In the genomic region with DNA sequence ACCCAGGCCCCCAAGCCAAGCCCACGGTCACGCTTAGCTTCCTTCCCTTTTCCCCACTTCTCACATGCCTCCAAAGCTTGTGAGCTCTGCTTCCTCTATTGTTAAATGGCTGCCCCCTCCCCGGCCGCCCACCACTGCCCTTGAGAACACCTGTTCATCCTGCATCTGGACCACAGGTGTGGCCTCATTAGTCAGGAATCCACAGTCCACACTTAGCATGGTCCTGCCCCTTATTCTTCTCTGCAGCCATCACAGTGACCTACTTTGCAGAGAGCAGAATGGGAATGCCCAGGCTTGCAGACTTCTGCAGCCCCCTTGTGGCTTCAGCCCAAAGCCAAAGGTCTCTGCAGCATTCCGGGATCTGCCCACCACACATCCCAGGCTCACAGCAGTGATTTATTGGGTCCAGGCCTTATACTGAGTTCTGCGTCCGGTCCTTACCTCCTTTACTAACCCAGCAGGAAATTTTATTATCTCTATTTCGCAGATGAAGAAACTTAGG, we compare ENCODE assay signal across 13 cellular contexts.
DNase-seq lines count a peak whose midpoint lies in the region; ATAC-seq, FAIRE-seq and TF ChIP-seq lines count a peak whose summit lies in the region.
"Had no signal": no experiment of that assay in that cellular context is flagged by ENCODE, and none has a peak within 500 bp of the region (broad histone marks: within the 10 kb centered on the region; RNA-seq: fewer than 3 reads in every experiment).

No MANE protein-coding gene starts in this region.

- no peaks in the 10 kb centered on the region for H3K36me3 ChIP-seq in kidney (ENCODE audit: control insufficient read depth in 1 of 2, insufficient read depth in 2 of 2, low read length in 2 of 2)

- no peak for FAIRE-seq in kidney (lab: Jason Lieb, UNC)

- no peaks in the 10 kb centered on the region for H3K4me1 ChIP-seq in kidney (ENCODE audit: control insufficient read depth in 1 of 2, insufficient read depth in 1 of 2, low read depth in 1 of 2, low read length in 2 of 2)

- no peaks in the 10 kb centered on the region for H3K36me3 Mint-ChIP-seq in WTC11
- H3K36me3 Mint-ChIP-seq: CD8-positive, alpha-beta memory T cell had no signal

- H3K4me3 ChIP-seq in kidney (ENCODE audit: low read length in 2 of 2) = no peak overlapping the region

- POLR2A ChIA-PET in WTC11 (lab: Charles Lee) = no interaction called here

- DNase-seq in WTC11 (ENCODE audit: low spot score) = peak; percentile 32
- peak; percentile 47 for DNase-seq in kidney
- DNase-seq in superior temporal gyrus (ENCODE audit: extremely low spot score) = peak; percentile 40
- no peak for DNase-seq in inferior parietal cortex (ENCODE audit: extremely low spot score)
- no peak for DNase-seq in NCI-H510A (lab: John Stamatoyannopoulos, UW)
- DNase-seq in NCI-H146 (lab: John Stamatoyannopoulos, UW) = no peak
- DNase-seq: activated CD8-positive, alpha-beta T cell treated with anti-CD3 and anti-CD28 coated beads for 36 hours; activated naive CD4-positive, alpha-beta T cell treated with Interleukin-2 at 50 U/mL for 16 hours; CD8-positive, alpha-beta memory T cell; Karpas-422; retina had no signal

- peak; percentile 96 for ATAC-seq in WTC11
- ATAC-seq: activated CD8-positive, alpha-beta T cell treated with anti-CD3 and anti-CD28 coated beads for 36 hours had no signal

- no peak overlapping the region for H3K27ac Mint-ChIP-seq in WTC11
- H3K27ac Mint-ChIP-seq: activated CD8-positive, alpha-beta T cell treated with anti-CD3 and anti-CD28 coated beads for 36 hours had no signal

- no peak overlapping the region for H3K4me3 Mint-ChIP-seq in WTC11
- H3K4me3 Mint-ChIP-seq: activated CD8-positive, alpha-beta T cell treated with anti-CD3 and anti-CD28 coated beads for 36 hours; CD8-positive, alpha-beta memory T cell had no signal

- TF ChIP-seq CTCF in WTC11 (IDR thresholded peaks at IDR 0.05) (no peak), kidney (IDR thresholded peaks at IDR 0.05; ENCODE audit: borderline replicate concordance, extremely low read depth, insufficient read depth) (peak; percentile 15)

- peaks cover 29% of the 10 kb centered on the region for H3K4me1 Mint-ChIP-seq in WTC11
- H3K4me1 Mint-ChIP-seq: CD8-positive, alpha-beta memory T cell had no signal

- no peak for TF ChIP-seq EP300 in Ishikawa (IDR thresholded peaks at IDR 0.05; ENCODE audit: borderline replicate concordance)

- H3K27ac ChIP-seq in kidney (ENCODE audit: low read depth in 2 of 2, low read length in 2 of 2) = no peak overlapping the region
- H3K27ac ChIP-seq: epithelial cell of prostate had no signal

- no peak overlapping the region for H3K9ac ChIP-seq in kidney (ENCODE audit: low read length in 2 of 2)

- peak; percentile 35; the same call in 1 of the 2 replicates for TF ChIP-seq RAD21 in Ishikawa (IDR thresholded peaks at IDR 0.05; ENCODE audit: low read depth)

- intact Hi-C loops in kidney (cut with DNase I) = no loop called here

- no peaks in the 10 kb centered on the region for H3K9me3 Mint-ChIP-seq in WTC11
- H3K9me3 Mint-ChIP-seq: activated CD8-positive, alpha-beta T cell treated with anti-CD3 and anti-CD28 coated beads for 36 hours; CD8-positive, alpha-beta memory T cell had no signal

- H3K9me3 ChIP-seq in kidney (ENCODE audit: control insufficient read depth in 1 of 2, low read length in 2 of 2) = no peaks in the 10 kb centered on the region

- H3K27me3 Mint-ChIP-seq in WTC11 (ENCODE audit: low read depth) = no peaks in the 10 kb centered on the region

- CTCF ChIA-PET in WTC11 (lab: Charles Lee) = interaction anchor here (0.6 to 3.4 kb wide), 6 partner anchors 36 to 103 kb away, joined by 3 to 20 read pairs (median 4); partner anchors contain the start of gene PTPRE

TF ChIP-seq in Ishikawa, 13 proteins besides CTCF, POLR2A, EP300 and RAD21:
- TF ChIP-seq TAF1 (IDR thresholded peaks at IDR 0.05; ENCODE audit: low read depth) (no peak), CEBPB (IDR thresholded peaks at IDR 0.05) (no peak), MAX (IDR thresholded peaks at IDR 0.05) (no peak), TEAD4 (IDR thresholded peaks at IDR 0.05) (no peak), EGR1 (IDR thresholded peaks at IDR 0.05) (no peak), NFIC (IDR thresholded peaks at IDR 0.05) (no peak)

TF ChIP-seq in WTC11, 78 proteins besides CTCF, POLR2A, EP300 and RAD21 (continues in another document):
- TF ChIP-seq HMGA2 (CRISPR knock-in tag; IDR thresholded peaks at IDR 0.05) (no peak), ZNF532 (CRISPR knock-in tag; IDR thresholded peaks at IDR 0.05; ENCODE audit: borderline replicate concordance) (no peak), JUN (CRISPR knock-in tag; IDR thresholded peaks at IDR 0.05) (no peak), NFYB (CRISPR knock-in tag; conservative IDR thresholded peaks at IDR 0.05; ENCODE audit: low read depth) (no peak), PRDM15 (CRISPR knock-in tag; IDR thresholded peaks at IDR 0.05) (no peak)
- TF ChIP-seq, protein P1, sequence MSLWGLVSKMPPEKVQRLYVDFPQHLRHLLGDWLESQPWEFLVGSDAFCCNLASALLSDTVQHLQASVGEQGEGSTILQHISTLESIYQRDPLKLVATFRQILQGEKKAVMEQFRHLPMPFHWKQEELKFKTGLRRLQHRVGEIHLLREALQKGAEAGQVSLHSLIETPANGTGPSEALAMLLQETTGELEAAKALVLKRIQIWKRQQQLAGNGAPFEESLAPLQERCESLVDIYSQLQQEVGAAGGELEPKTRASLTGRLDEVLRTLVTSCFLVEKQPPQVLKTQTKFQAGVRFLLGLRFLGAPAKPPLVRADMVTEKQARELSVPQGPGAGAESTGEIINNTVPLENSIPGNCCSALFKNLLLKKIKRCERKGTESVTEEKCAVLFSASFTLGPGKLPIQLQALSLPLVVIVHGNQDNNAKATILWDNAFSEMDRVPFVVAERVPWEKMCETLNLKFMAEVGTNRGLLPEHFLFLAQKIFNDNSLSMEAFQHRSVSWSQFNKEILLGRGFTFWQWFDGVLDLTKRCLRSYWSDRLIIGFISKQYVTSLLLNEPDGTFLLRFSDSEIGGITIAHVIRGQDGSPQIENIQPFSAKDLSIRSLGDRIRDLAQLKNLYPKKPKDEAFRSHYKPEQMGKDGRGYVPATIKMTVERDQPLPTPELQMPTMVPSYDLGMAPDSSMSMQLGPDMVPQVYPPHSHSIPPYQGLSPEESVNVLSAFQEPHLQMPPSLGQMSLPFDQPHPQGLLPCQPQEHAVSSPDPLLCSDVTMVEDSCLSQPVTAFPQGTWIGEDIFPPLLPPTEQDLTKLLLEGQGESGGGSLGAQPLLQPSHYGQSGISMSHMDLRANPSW (CRISPR knock-in tag; conservative IDR thresholded peaks at IDR 0.05; ENCODE audit: low read depth) = no peak

Comparison
In these comparisons a context has a peak if more than half of its experiments do, and no peak if none do; other contexts are left out.
1. DNase-seq: peak in WTC11 (single experiment), kidney (single experiment) and superior temporal gyrus (single experiment); none in inferior parietal cortex (single experiment), NCI-H510A (single experiment) and NCI-H146 (single experiment).